In the genomic region with DNA sequence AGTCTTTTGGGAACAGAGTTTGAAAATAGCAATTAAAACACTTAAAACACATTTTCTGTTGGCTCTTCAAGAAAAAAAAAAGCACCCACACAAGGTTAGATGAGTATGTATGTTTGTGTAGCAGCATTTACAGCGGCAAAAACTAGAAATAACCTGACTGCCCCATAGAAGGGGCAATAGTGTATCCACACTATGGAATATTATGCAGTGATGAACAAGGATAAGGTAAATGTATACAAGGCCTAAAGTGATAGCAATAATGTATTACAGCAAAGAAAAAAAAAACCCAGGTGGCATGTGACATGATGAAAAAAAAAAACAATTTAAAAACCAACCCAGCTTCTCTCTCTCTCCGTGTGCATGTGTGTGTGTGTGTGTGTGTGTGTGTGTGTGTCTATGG, we compare ENCODE assay signal across 15 cellular contexts. TPM values are rescaled to one million over a fixed set of nuclear protein-coding genes. Genes with fewer than 3 reads are reported as not detected.
A peak's percentile ranks its signal among the peaks of the same experiment; 100 is the strongest.
DNase-seq lines count a peak whose midpoint lies in the region; ATAC-seq, FAIRE-seq and TF ChIP-seq lines count a peak whose summit lies in the region.
"Had no signal": no experiment of that assay in that cellular context is flagged by ENCODE, and none has a peak within 500 bp of the region (broad histone marks: within the 10 kb centered on the region; RNA-seq: fewer than 3 reads in every experiment).

No MANE protein-coding gene starts in this region.

- no peak overlapping the region for H3K27ac ChIP-seq in HEK293 (ENCODE audit: extremely low read depth, low read depth, low read length)
- no peak overlapping the region for H3K27ac ChIP-seq in K562 (ENCODE audit: extremely low read depth, low read depth, low read length)
- peak overlapping the region; percentile 85 to 96 (median 95) for H3K27ac ChIP-seq in thyroid gland
- H3K27ac ChIP-seq in brain microvascular endothelial cell, result no peak overlapping the region
- no peak overlapping the region for H3K27ac ChIP-seq in prostate gland

- DNase-seq in activated CD4-positive, alpha-beta T cell treated with anti-CD3 and anti-CD28 coated beads, Interleukin-2, amount 10 ng/mL, durations not matched to agents 7 days and 5 days, result no peak
- no peak for DNase-seq in activated CD4-positive, alpha-beta T cell treated with anti-CD3 and anti-CD28 coated beads for 36 hours
- DNase-seq in K562 (ENCODE audit: extremely low read depth in 1 of 4, low spot score in 3 of 4), result no peak
- no peak for DNase-seq in thyroid gland
- no peak for DNase-seq in brain microvascular endothelial cell
- DNase-seq in prostate gland (ENCODE audit: low spot score), result no peak
- DNase-seq: 8988T; AML-193; CD4-positive, CD25-positive, alpha-beta regulatory T cell; DMS53; GF-D8; HCEC 1CT; IMR-90 had no signal

- H3K36me3 Mint-ChIP-seq in activated CD4-positive, alpha-beta T cell treated with anti-CD3 and anti-CD28 coated beads, Interleukin-2, amount 10 ng/mL, durations not matched to agents 7 days and 5 days (ENCODE audit: low read depth), result peaks cover 61% of the 10 kb centered on the region
- peaks cover 54% of the 10 kb centered on the region for H3K36me3 Mint-ChIP-seq in activated CD4-positive, alpha-beta T cell treated with anti-CD3 and anti-CD28 coated beads for 36 hours (ENCODE audit: low read depth)

- BruUV-seq in K562 (replicated peaks; lab: Mats Ljungman, UMichigan), result no TSS peak

- no peak overlapping the region for H3K9ac ChIP-seq in K562 (ENCODE audit: insufficient read depth in 1 of 2, low read depth in 2 of 2, low read length in 2 of 2)

- no peak for TF ChIP-seq CTCF in HEK293 (tag by site-specific recombination; IDR thresholded peaks at IDR 0.05)
- no peak for TF ChIP-seq CTCF in K562 (IDR thresholded peaks at IDR 0.05 in 2 of 3, conservative IDR thresholded peaks at IDR 0.05 in 1 of 3; ENCODE audit: insufficient read depth in 2 of 3, low read depth in 1 of 3, low read length in 3 of 3)
- no peak for TF ChIP-seq CTCF in thyroid gland (IDR thresholded peaks at IDR 0.05)
- no peak for TF ChIP-seq CTCF in brain microvascular endothelial cell (IDR thresholded peaks at IDR 0.05; ENCODE audit: low read depth, low read length, missing control alignments)
- TF ChIP-seq CTCF in prostate gland (IDR thresholded peaks at IDR 0.05), result no peak

- no peak overlapping the region for H2AFZ ChIP-seq in K562 (ENCODE audit: low read depth, low read length)

- H3K27me3 Mint-ChIP-seq in activated CD4-positive, alpha-beta T cell treated with anti-CD3 and anti-CD28 coated beads, Interleukin-2, amount 10 ng/mL, durations not matched to agents 7 days and 5 days, result no peaks in the 10 kb centered on the region
- H3K27me3 Mint-ChIP-seq in activated CD4-positive, alpha-beta T cell treated with anti-CD3 and anti-CD28 coated beads for 36 hours, result no peaks in the 10 kb centered on the region
- H3K27me3 Mint-ChIP-seq: CD4-positive, CD25-positive, alpha-beta regulatory T cell had no signal

- H4K20me1 ChIP-seq in K562 (replicated peaks; ENCODE audit: control insufficient read depth, insufficient read depth, low read length), result no peaks in the 10 kb centered on the region; the same call in 1 of the 2 replicates

- in situ Hi-C loops in K562 (cut with MboI) (no loop called here), brain microvascular endothelial cell (cut with HindIII; ENCODE audit: low pct_ligation_motif_present, low sequenced_read_pairs) (no loop called here)

- 100% methylated on average over 1 of the region's 2 CpGs for WGBS in K562 (ENCODE audit: insufficient coverage, low coverage, missing lambda C conversion rate)
- WGBS in thyroid gland, 2 donors, result 71 to 77% methylated on average over 2 of the region's 2 CpGs
- WGBS in prostate gland, result 77% methylated on average over 2 of the region's 2 CpGs

- intact Hi-C loops in activated CD4-positive, alpha-beta T cell treated with anti-CD3 and anti-CD28 coated beads for 36 hours (cut with DNase I, micrococcal nuclease), result loop anchor here in 1 of 2 experiments (10.0 kb wide), 1 partner anchor 346 kb away; no protein-coding TSS in a partner anchor
- intact Hi-C loops in K562 (cut with micrococcal nuclease), result no loop called here
- intact Hi-C loops in thyroid gland (cut with DNase I), result no loop called here
- intact Hi-C loops in prostate gland (cut with DNase I), result loop anchor here (5.0 to 10.0 kb wide), 2 partner anchors 34 to 336 kb away; no protein-coding TSS in a partner anchor

- TF ChIP-seq RAD21 in K562 (CRISPR knock-in tag; conservative IDR thresholded peaks at IDR 0.05 in 1 of 2, IDR thresholded peaks at IDR 0.05 in 1 of 2), result no peak

- no peak for ATAC-seq in activated CD4-positive, alpha-beta T cell treated with anti-CD3 and anti-CD28 coated beads for 36 hours
- ATAC-seq in K562, result no peak

- no peak for FAIRE-seq in K562 (lab: Jason Lieb, UNC)

- no peak for TF ChIP-seq EP300 in K562 (IDR thresholded peaks at IDR 0.05; ENCODE audit: low read length)

- H3K4me1 ChIP-seq in HEK293 (ENCODE audit: control insufficient read depth, insufficient read depth, low read length), result no peaks in the 10 kb centered on the region
- H3K4me1 ChIP-seq in K562 (replicated peaks in 1 of 2; ENCODE audit: control insufficient read depth in 2 of 2, insufficient read depth in 2 of 2, low read length in 2 of 2), result no peaks in the 10 kb centered on the region
- peaks cover 30 to 53% of the 10 kb centered on the region in 2 donors for H3K4me1 ChIP-seq in thyroid gland
- peaks cover 7% of the 10 kb centered on the region for H3K4me1 ChIP-seq in prostate gland (replicated peaks)

- H3K4me2 ChIP-seq in K562 (ENCODE audit: insufficient read depth, low read length), result no peak overlapping the region

- H3K9me3 ChIP-seq in HEK293 (ENCODE audit: control insufficient read depth, insufficient read depth, low read depth, low read length) (no peaks in the 10 kb centered on the region), K562 (replicated peaks; ENCODE audit: control insufficient read depth, insufficient read depth, low read depth, low read length) (no peaks in the 10 kb centered on the region), thyroid gland (no peaks in the 10 kb centered on the region), prostate gland (no peaks in the 10 kb centered on the region)

- H3K79me2 ChIP-seq in K562 (ENCODE audit: control insufficient read depth, insufficient read depth, low read length), result no peaks in the 10 kb centered on the region

- POLR2A ChIA-PET in activated CD4-positive, alpha-beta T cell treated with anti-CD3 and anti-CD28 coated beads, Interleukin-2, amount 10 ng/mL, durations not matched to agents 7 days and 5 days (lab: Charles Lee), result no interaction called here
- POLR2A ChIA-PET in activated CD4-positive, alpha-beta T cell treated with anti-CD3 and anti-CD28 coated beads for 36 hours (lab: Charles Lee), result no interaction called here
- POLR2A ChIA-PET in HEK293 (lab: Yijun Ruan, JAX) (no interaction called here), K562 (lab: Yijun Ruan, JAX) (no interaction called here)

- no peak overlapping the region for H3K4me3 Mint-ChIP-seq in activated CD4-positive, alpha-beta T cell treated with anti-CD3 and anti-CD28 coated beads, Interleukin-2, amount 10 ng/mL, durations not matched to agents 7 days and 5 days
- no peak overlapping the region for H3K4me3 Mint-ChIP-seq in activated CD4-positive, alpha-beta T cell treated with anti-CD3 and anti-CD28 coated beads for 36 hours
- H3K4me3 Mint-ChIP-seq: CD4-positive, CD25-positive, alpha-beta regulatory T cell had no signal

- H3K27ac Mint-ChIP-seq in activated CD4-positive, alpha-beta T cell treated with anti-CD3 and anti-CD28 coated beads, Interleukin-2, amount 10 ng/mL, durations not matched to agents 7 days and 5 days, result peak overlapping the region; percentile 38
- H3K27ac Mint-ChIP-seq in activated CD4-positive, alpha-beta T cell treated with anti-CD3 and anti-CD28 coated beads for 36 hours, result no peak overlapping the region

- no peaks in the 10 kb centered on the region for H3K9me3 Mint-ChIP-seq in activated CD4-positive, alpha-beta T cell treated with anti-CD3 and anti-CD28 coated beads, Interleukin-2, amount 10 ng/mL, durations not matched to agents 7 days and 5 days
- H3K9me3 Mint-ChIP-seq in activated CD4-positive, alpha-beta T cell treated with anti-CD3 and anti-CD28 coated beads for 36 hours (ENCODE audit: low read depth), result no peaks in the 10 kb centered on the region

- H3K27me3 ChIP-seq in K562 (ENCODE audit: control insufficient read depth in 2 of 2, insufficient read depth in 2 of 2, low read length in 2 of 2) (no peaks in the 10 kb centered on the region), thyroid gland (no peaks in the 10 kb centered on the region), brain microvascular endothelial cell (replicated peaks) (no peaks in the 10 kb centered on the region), prostate gland (replicated peaks; ENCODE audit: insufficient read depth) (no peaks in the 10 kb centered on the region)
- H3K27me3 ChIP-seq: BLaER1 treated with 17β-estradiol and CSF1 and Interleukin-3, amounts not matched to agents 10 nM and 100 nM had no signal

- CTCF ChIA-PET in activated CD4-positive, alpha-beta T cell treated with anti-CD3 and anti-CD28 coated beads, Interleukin-2, amount 10 ng/mL, durations not matched to agents 7 days and 5 days (lab: Charles Lee), result interaction anchor here (0.9 to 1.1 kb wide), 2 partner anchors 21 to 243 kb away, joined by 3 to 4 read pairs; no protein-coding TSS in a partner anchor
- CTCF ChIA-PET in activated CD4-positive, alpha-beta T cell treated with anti-CD3 and anti-CD28 coated beads for 36 hours (lab: Charles Lee), result no interaction called here
- CTCF ChIA-PET in HEK293 (lab: Yijun Ruan, JAX) (interaction anchor here (0.6 to 1.3 kb wide), 3 partner anchors 10 to 295 kb away, joined by 3 to 7 read pairs (median 4); no protein-coding TSS in a partner anchor), K562 (lab: Yijun Ruan, JAX; ENCODE audit: low intra/inter-chr PET ratio) (no interaction called here)

- H3K4me3 ChIP-seq in HEK293 (ENCODE audit: low read depth, low read length), result no peak overlapping the region
- no peak overlapping the region for H3K4me3 ChIP-seq in K562
- H3K4me3 ChIP-seq in thyroid gland (replicated peaks in 1 of 3), result no peak overlapping the region
- no peak overlapping the region for H3K4me3 ChIP-seq in brain microvascular endothelial cell (ENCODE audit: low read depth, low read length)
- H3K4me3 ChIP-seq in prostate gland, result no peak overlapping the region
- H3K4me3 ChIP-seq: BLaER1 treated with 17β-estradiol and CSF1 and Interleukin-3, amounts not matched to agents 10 nM and 100 nM had no signal

- no peaks in the 10 kb centered on the region for H3K9me1 ChIP-seq in K562 (ENCODE audit: control insufficient read depth, insufficient read depth, low read length)

- H3K4me1 Mint-ChIP-seq in activated CD4-positive, alpha-beta T cell treated with anti-CD3 and anti-CD28 coated beads, Interleukin-2, amount 10 ng/mL, durations not matched to agents 7 days and 5 days, result peaks cover 32% of the 10 kb centered on the region
- peaks cover 24% of the 10 kb centered on the region for H3K4me1 Mint-ChIP-seq in activated CD4-positive, alpha-beta T cell treated with anti-CD3 and anti-CD28 coated beads for 36 hours

- peaks cover 19 to 92% of the 10 kb centered on the region in 2 experiments for H3K36me3 ChIP-seq in HEK293 (ENCODE audit: control insufficient read depth in 2 of 2, insufficient read depth in 1 of 2, low read length in 2 of 2)
- H3K36me3 ChIP-seq in K562 (ENCODE audit: control insufficient read depth, insufficient read depth, low read length), result peaks cover 97% of the 10 kb centered on the region
- H3K36me3 ChIP-seq in thyroid gland, result peaks cover 7 to 14% of the 10 kb centered on the region in 2 donors
- H3K36me3 ChIP-seq in brain microvascular endothelial cell (replicated peaks), result peaks cover 53% of the 10 kb centered on the region
- peaks cover 0 to 21% of the 10 kb centered on the region in 2 donors for H3K36me3 ChIP-seq in prostate gland

- TF ChIP-seq POLR2A in K562 (conservative IDR thresholded peaks at IDR 0.05), result no peak
- no peak for TF ChIP-seq POLR2A in thyroid gland (IDR thresholded peaks at IDR 0.05)
- no peak for TF ChIP-seq POLR2A in prostate gland (IDR thresholded peaks at IDR 0.05)

RNA-seq across cellular contexts. Expression of gene POLR1A, which starts 34.8 kb away (rescaled TPM):
- 10 to 100 TPM; 34.5 to 36.6 TPM for total RNA-seq in activated CD4-positive, alpha-beta T cell treated with anti-CD3 and anti-CD28 coated beads, Interleukin-2, amount 10 ng/mL, durations not matched to agents 7 days and 5 days
- total RNA-seq in activated CD4-positive, alpha-beta T cell treated with anti-CD3 and anti-CD28 coated beads for 36 hours, result 10 to 100 TPM; 38.1 to 45.5 TPM
- total RNA-seq in K562 (2011; cell fraction: chromatin; rRNA removed; ENCODE audit: low replicate concordance), result 142 and 172 TPM in 2 replicates
- total RNA-seq in K562 (2011; cell fraction: nucleolus; rRNA removed), result 42.9 and 54.9 TPM in 2 replicates
- total RNA-seq in K562 (2011; cell fraction: nucleoplasm; rRNA removed), result 56.0 and 72.4 TPM in 2 replicates
- total RNA-seq in K562 (2014; rRNA removed) (21.8 and 25.4 TPM in 2 replicates), K562 (2014; rRNA removed; fragmentation: Illumina TruSeq; extraction: Trizol) (33.5 and 34.4 TPM in 2 replicates), K562 (2015; rRNA removed; fragmentation: Illumina TruSeq; extraction: Trizol) (25.0 and 26.0 TPM in 2 replicates), K562 (2021) (62.6 and 72.1 TPM in 2 replicates), thyroid gland (10 to 100 TPM; 13.5 to 32.6 (median 24.1) TPM), prostate gland (10 to 100 TPM; 13.0 to 27.4 TPM)
- polyA plus RNA-seq in K562 (2011; rRNA removed) (8.9 and 13.3 TPM in 2 replicates), K562 (2014; fragmentation: Illumina TruSeq; extraction: Trizol) (28.6 and 34.7 TPM in 2 replicates), K562 (2014; fragmentation: Nextera tagmentation; extraction: Ambion mirVana) (1 to 10 TPM; 3.0 to 8.2 TPM), K562 (2014; rRNA removed) (14.1 and 14.7 TPM in 2 replicates)
- polyA plus RNA-seq in K562 (2011; cell fraction: cytosol; rRNA removed), result 4.9 and 10.6 TPM in 2 replicates
- 14.6 and 27.4 TPM in 2 replicates for polyA plus RNA-seq in K562 (2011; cell fraction: nucleus; rRNA removed)
- 13.3 and 47.8 TPM in 2 replicates for polyA plus RNA-seq in K562 (2012)
- 25.3 and 41.6 TPM in 2 replicates for polyA minus RNA-seq in K562 (2011; rRNA and poly(A)+ RNA removed)
- polyA minus RNA-seq in K562 (2011; cell fraction: cytosol; rRNA and poly(A)+ RNA removed), result 30.3 and 46.2 TPM in 2 replicates
- polyA minus RNA-seq in K562 (2011; cell fraction: nucleus; rRNA and poly(A)+ RNA removed), result 24.5 and 33.4 TPM in 2 replicates

RNA-seq across cellular contexts. Expression of gene PTCD3, which starts 35.2 kb away (rescaled TPM):
- 100 to 1,000 TPM; 141 to 162 TPM for total RNA-seq in activated CD4-positive, alpha-beta T cell treated with anti-CD3 and anti-CD28 coated beads, Interleukin-2, amount 10 ng/mL, durations not matched to agents 7 days and 5 days
- 100 to 1,000 TPM; 200 to 245 TPM for total RNA-seq in activated CD4-positive, alpha-beta T cell treated with anti-CD3 and anti-CD28 coated beads for 36 hours
- total RNA-seq in K562 (2011; cell fraction: chromatin; rRNA removed; ENCODE audit: low replicate concordance), result 420 and 873 TPM in 2 replicates
- total RNA-seq in K562 (2011; cell fraction: nucleolus; rRNA removed), result 222 and 276 TPM in 2 replicates
- 323 and 328 TPM in 2 replicates for total RNA-seq in K562 (2011; cell fraction: nucleoplasm; rRNA removed)
- total RNA-seq in K562 (2014; rRNA removed) (122 and 131 TPM in 2 replicates), K562 (2014; rRNA removed; fragmentation: Illumina TruSeq; extraction: Trizol) (222 and 238 TPM in 2 replicates), K562 (2015; rRNA removed; fragmentation: Illumina TruSeq; extraction: Trizol) (220 and 225 TPM in 2 replicates), K562 (2021) (172 and 177 TPM in 2 replicates), thyroid gland (100 to 1,000 TPM in 3 of 4 donors, 10 to 100 TPM in 1; 91.4 to 522 (median 160) TPM), prostate gland (10 to 100 TPM; 64.1 to 95.1 TPM)
- polyA plus RNA-seq in K562 (2011; rRNA removed) (122 and 241 TPM in 2 replicates), K562 (2014; fragmentation: Illumina TruSeq; extraction: Trizol) (152 and 176 TPM in 2 replicates), K562 (2014; fragmentation: Nextera tagmentation; extraction: Ambion mirVana) (100 to 1,000 TPM in 1 of 2 experiments, 10 to 100 TPM in 1; 65.2 to 116 TPM), K562 (2014; rRNA removed) (139 and 163 TPM in 2 replicates)
- 32.2 and 38.8 TPM in 2 replicates for polyA plus RNA-seq in K562 (2011; cell fraction: cytosol; rRNA removed)
- polyA plus RNA-seq in K562 (2011; cell fraction: nucleus; rRNA removed), result 408 and 456 TPM in 2 replicates
- polyA plus RNA-seq in K562 (2012), result 63.2 and 72.9 TPM in 2 replicates
- 340 and 367 TPM in 2 replicates for polyA minus RNA-seq in K562 (2011; rRNA and poly(A)+ RNA removed)
- 64.4 and 96.0 TPM in 2 replicates for polyA minus RNA-seq in K562 (2011; cell fraction: cytosol; rRNA and poly(A)+ RNA removed)
- 967 and 986 TPM in 2 replicates for polyA minus RNA-seq in K562 (2011; cell fraction: nucleus; rRNA and poly(A)+ RNA removed)

Comparison
In these comparisons a context has a peak if more than half of its experiments do, and no peak if none do; other contexts are left out.
1. CTCF ChIA-PET loops: an anchor here in activated CD4-positive, alpha-beta T cell treated with anti-CD3 and anti-CD28 coated beads, Interleukin-2, amount 10 ng/mL, durations not matched to agents 7 days and 5 days (0.9 to 1.1 kb wide) and HEK293 (0.6 to 1.3 kb wide); none called in activated CD4-positive, alpha-beta T cell treated with anti-CD3 and anti-CD28 coated beads for 36 hours and K562.
2. H3K27ac ChIP-seq: peak in thyroid gland (3 of 3); none in HEK293 (single experiment), K562 (single experiment), brain microvascular endothelial cell (single experiment) and prostate gland (0 of 2).